11 cellular contexts compared by ENCODE assay signal in the genomic region with DNA sequence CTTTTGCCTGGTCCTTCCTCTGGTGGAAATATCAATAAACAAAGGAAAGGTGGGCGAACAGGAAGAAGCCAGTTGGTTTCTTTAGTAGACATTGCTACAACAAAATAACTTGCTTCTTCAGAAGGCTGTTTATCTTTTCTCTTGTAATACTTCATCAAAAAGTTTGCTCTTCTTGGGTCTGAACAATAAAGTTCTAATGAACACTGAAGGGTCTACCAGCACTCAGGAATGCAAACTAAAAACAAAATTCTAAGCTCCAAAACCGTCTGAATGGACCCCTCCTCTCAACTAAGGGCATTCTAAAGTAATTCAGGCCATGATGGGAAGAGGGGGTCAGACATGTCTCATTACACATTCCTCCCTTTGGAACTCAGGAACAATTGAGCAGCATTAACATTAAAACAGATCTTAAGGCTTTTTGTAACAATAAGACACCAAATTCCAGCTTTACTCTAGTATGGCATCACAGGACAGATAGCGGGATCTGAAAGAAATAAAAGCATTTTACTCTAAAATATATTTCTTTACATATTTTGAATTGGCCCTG. TPM values are rescaled to one million over a fixed set of nuclear protein-coding genes. Genes with fewer than 3 reads are reported as not detected.
DNase-seq lines count a peak whose midpoint lies in the region; ATAC-seq and TF ChIP-seq lines count a peak whose summit lies in the region.
"Had no signal": no experiment of that assay in that cellular context is flagged by ENCODE, and none has a peak within 500 bp of the region (broad histone marks: within the 10 kb centered on the region; RNA-seq: fewer than 3 reads in every experiment).

No MANE protein-coding gene starts in this region.

- H3K36me3 Mint-ChIP-seq in stimulated activated naive CD8-positive, alpha-beta T cell treated with anti-CD3 and anti-CD28 coated beads, Interleukin-15, Interleukin-2, amounts not matched to agents 100 ng/mL and 50 ng/mL, for 24 hours (ENCODE audit: low read depth): peaks cover 53% of the 10 kb centered on the region
- peaks cover 37% of the 10 kb centered on the region for H3K36me3 Mint-ChIP-seq in activated CD8-positive, alpha-beta T cell treated with anti-CD3 and anti-CD28 coated beads for 36 hours (ENCODE audit: low read depth)
- H3K36me3 Mint-ChIP-seq in immature natural killer cell: peaks cover 0 to 8% (median 4%) of the 10 kb centered on the region in 3 donors

- CTCF ChIA-PET in activated CD8-positive, alpha-beta T cell treated with anti-CD3 and anti-CD28 coated beads for 36 hours (lab: Charles Lee): interaction anchor here (1.0 kb wide), 1 partner anchor 128 kb away, joined by 3 read pairs; no protein-coding TSS in a partner anchor

- no peak for TF ChIP-seq CTCF in activated CD8-positive, alpha-beta T cell treated with anti-CD3 and anti-CD28 coated beads for 36 hours (IDR thresholded peaks at IDR 0.05)
- TF ChIP-seq CTCF in tibial artery (IDR thresholded peaks at IDR 0.05): no peak

- peak overlapping the region; percentile 92 for H3K4me3 Mint-ChIP-seq in stimulated activated naive CD8-positive, alpha-beta T cell treated with anti-CD3 and anti-CD28 coated beads, Interleukin-15, Interleukin-2, amounts not matched to agents 100 ng/mL and 50 ng/mL, for 24 hours
- H3K4me3 Mint-ChIP-seq in activated CD8-positive, alpha-beta T cell treated with anti-CD3 and anti-CD28 coated beads for 36 hours: peak overlapping the region; percentile 94
- H3K4me3 Mint-ChIP-seq in immature natural killer cell: peak overlapping the region in 1 of 5 donors; percentile 4

- H3K27ac ChIP-seq in tibial artery: no peak overlapping the region

- DNase-seq in stimulated activated naive CD8-positive, alpha-beta T cell treated with anti-CD3 and anti-CD28 coated beads, Interleukin-15, Interleukin-2, amounts not matched to agents 100 U/mL and 50 U/mL, for 24 hours: no peak
- no peak for DNase-seq in activated CD8-positive, alpha-beta T cell treated with anti-CD3 and anti-CD28 coated beads for 36 hours
- DNase-seq in immature natural killer cell (no peak), tibial artery (no peak), amygdala (lab: John Stamatoyannopoulos, UW) (no peak)
- DNase-seq: COR-L47, hypothalamus, stomach had no signal

- H3K9me3 ChIP-seq in tibial artery: no peaks in the 10 kb centered on the region
- H3K9me3 ChIP-seq: stomach had no signal

- H3K27ac Mint-ChIP-seq in stimulated activated naive CD8-positive, alpha-beta T cell treated with anti-CD3 and anti-CD28 coated beads, Interleukin-15, Interleukin-2, amounts not matched to agents 100 ng/mL and 50 ng/mL, for 24 hours: peak overlapping the region; percentile 47
- H3K27ac Mint-ChIP-seq in activated CD8-positive, alpha-beta T cell treated with anti-CD3 and anti-CD28 coated beads for 36 hours: peak overlapping the region; percentile 34
- H3K27ac Mint-ChIP-seq in immature natural killer cell: peak overlapping the region in 4 of 6 donors; percentile 44 to 98 (median 76)

- peaks cover 84% of the 10 kb centered on the region for H3K4me1 Mint-ChIP-seq in stimulated activated naive CD8-positive, alpha-beta T cell treated with anti-CD3 and anti-CD28 coated beads, Interleukin-15, Interleukin-2, amounts not matched to agents 100 ng/mL and 50 ng/mL, for 24 hours (ENCODE audit: low read depth)
- H3K4me1 Mint-ChIP-seq in activated CD8-positive, alpha-beta T cell treated with anti-CD3 and anti-CD28 coated beads for 36 hours (ENCODE audit: low read depth): peaks cover 68% of the 10 kb centered on the region
- peaks cover 41 to 62% of the 10 kb centered on the region in 2 donors for H3K4me1 Mint-ChIP-seq in immature natural killer cell

- no peaks in the 10 kb centered on the region for H3K9me3 Mint-ChIP-seq in stimulated activated naive CD8-positive, alpha-beta T cell treated with anti-CD3 and anti-CD28 coated beads, Interleukin-15, Interleukin-2, amounts not matched to agents 100 ng/mL and 50 ng/mL, for 24 hours
- no peaks in the 10 kb centered on the region for H3K9me3 Mint-ChIP-seq in activated CD8-positive, alpha-beta T cell treated with anti-CD3 and anti-CD28 coated beads for 36 hours
- no peaks in the 10 kb centered on the region for H3K9me3 Mint-ChIP-seq in immature natural killer cell

- no peaks in the 10 kb centered on the region for H3K27me3 Mint-ChIP-seq in stimulated activated naive CD8-positive, alpha-beta T cell treated with anti-CD3 and anti-CD28 coated beads, Interleukin-15, Interleukin-2, amounts not matched to agents 100 ng/mL and 50 ng/mL, for 24 hours
- H3K27me3 Mint-ChIP-seq in activated CD8-positive, alpha-beta T cell treated with anti-CD3 and anti-CD28 coated beads for 36 hours: no peaks in the 10 kb centered on the region
- peaks cover 10 to 18% (median 14%) of the 10 kb centered on the region in 3 donors for H3K27me3 Mint-ChIP-seq in immature natural killer cell (ENCODE audit: low read depth in 3 of 3)

- intact Hi-C loops in activated CD8-positive, alpha-beta T cell treated with anti-CD3 and anti-CD28 coated beads for 36 hours (cut with micrococcal nuclease): no loop called here
- intact Hi-C loops in tibial artery (cut with DNase I; ENCODE audit: low total_unique reads): no loop called here

- H3K36me3 ChIP-seq in tibial artery: peaks cover 0 to 10% (median 0%) of the 10 kb centered on the region in 3 donors

- H3K27me3 ChIP-seq in tibial artery: no peaks in the 10 kb centered on the region
- H3K27me3 ChIP-seq: stomach had no signal

- no peak for ATAC-seq in stimulated activated naive CD8-positive, alpha-beta T cell treated with anti-CD3 and anti-CD28 coated beads, Interleukin-15, Interleukin-2, amounts not matched to agents 100 U/mL and 50 U/mL, for 24 hours
- ATAC-seq in activated CD8-positive, alpha-beta T cell treated with anti-CD3 and anti-CD28 coated beads for 36 hours: no peak
- ATAC-seq in HG03354 (IDR thresholded peaks at IDR 0.05; ENCODE audit: poor library complexity, severe bottlenecking, unreplicated experiment) (no peak), GM21717 (IDR thresholded peaks at IDR 0.05; ENCODE audit: unreplicated experiment) (no peak)

- POLR2A ChIA-PET in activated CD8-positive, alpha-beta T cell treated with anti-CD3 and anti-CD28 coated beads for 36 hours (lab: Charles Lee): no interaction called here

- peaks cover 0 to 55% (median 24%) of the 10 kb centered on the region in 4 donors for H3K4me1 ChIP-seq in tibial artery

- H3K4me3 ChIP-seq in tibial artery: no peak overlapping the region

RNA-seq across cellular contexts. Expression of a gene that starts 2.3 kb away (rescaled TPM):
- 100 to 1,000 TPM; 192 to 196 TPM for total RNA-seq in activated CD8-positive, alpha-beta T cell treated with anti-CD3 and anti-CD28 coated beads for 36 hours
- polyA plus RNA-seq in immature natural killer cell: 100 to 1,000 TPM; 162 to 182 (median 172) TPM
